22 cellular contexts compared by ENCODE assay signal in the genomic region with DNA sequence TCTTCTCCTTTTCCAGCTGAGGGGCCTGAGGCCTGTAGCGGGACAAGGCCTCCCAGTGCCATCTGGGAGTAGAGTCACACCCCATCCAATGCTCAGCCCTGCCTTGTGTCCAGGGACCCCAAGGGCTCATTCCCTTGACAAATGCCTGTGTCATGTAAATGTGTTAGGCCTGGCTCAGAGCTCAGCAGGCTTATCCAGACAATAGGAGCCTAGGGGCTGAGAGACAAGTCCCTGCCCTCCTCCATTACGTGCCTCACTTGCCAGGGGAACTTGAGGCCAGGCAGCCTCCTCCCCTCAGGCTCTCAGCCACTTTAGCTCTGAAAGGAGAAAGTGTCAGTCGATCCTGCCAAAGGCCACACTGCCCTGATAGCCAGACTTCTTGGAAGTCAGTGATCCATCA.
"Had no signal": no experiment of that assay in that cellular context is flagged by ENCODE, and none has a peak within 500 bp of the region (broad histone marks: within the 10 kb centered on the region; RNA-seq: fewer than 3 reads in every experiment).

No MANE protein-coding gene starts in this region.

- H3K27me3 Mint-ChIP-seq: memory B cell; stimulated activated naive B cell treated with anti-CD40 and anti-IgM and Interleukin-4, amounts not matched to agents 10 μg/mL and 1 μg/mL and 100 μg/mL, for 72 hours; stimulated activated naive CD8-positive, alpha-beta T cell treated with anti-CD3 and anti-CD28 coated beads, Interleukin-15, amount 100 ng/mL, for 72 hours had no signal

- H3K27ac Mint-ChIP-seq: memory B cell; nephron; stimulated activated naive B cell treated with anti-CD40 and anti-IgM and Interleukin-4, amounts not matched to agents 10 μg/mL and 1 μg/mL and 100 μg/mL, for 72 hours had no signal

- H3K4me3 Mint-ChIP-seq: memory B cell; nephron; stimulated activated naive B cell treated with anti-CD40 and anti-IgM and Interleukin-4, amounts not matched to agents 10 μg/mL and 1 μg/mL and 100 μg/mL, for 72 hours; stimulated activated naive CD8-positive, alpha-beta T cell treated with anti-CD3 and anti-CD28 coated beads, Interleukin-15, amount 100 ng/mL, for 72 hours had no signal

- H3K9me3 Mint-ChIP-seq: memory B cell; stimulated activated naive CD8-positive, alpha-beta T cell treated with anti-CD3 and anti-CD28 coated beads, Interleukin-15, amount 100 ng/mL, for 72 hours had no signal

- H3K4me3 ChIP-seq: colonic mucosa, gastrocnemius medialis, heart right ventricle, left ventricle myocardium inferior, lower lobe of right lung, psoas muscle, thoracic aorta, transverse colon had no signal

- ATAC-seq: gastrocnemius medialis; heart right ventricle; left cardiac atrium; lower lobe of right lung; psoas muscle; sciatic nerve; stimulated activated naive B cell treated with anti-CD40 and anti-IgM and Interleukin-4, amounts not matched to agents 10 μg/mL and 1 μg/mL and 100 μg/mL, for 72 hours; stimulated activated naive CD8-positive, alpha-beta T cell treated with anti-CD3 and anti-CD28 coated beads, Interleukin-15, amount 100 ng/mL, for 72 hours had no signal

- H3K27ac ChIP-seq: colonic mucosa, gastrocnemius medialis, heart right ventricle, left ventricle myocardium inferior, lower lobe of right lung, neutrophil, psoas muscle, thoracic aorta, transverse colon had no signal

- DNase-seq: colonic mucosa; dermis blood vessel endothelial cell; gastrocnemius medialis; heart right ventricle; hypothalamus; kidney; left cardiac atrium; left ventricle myocardium inferior; lower lobe of right lung; midbrain; psoas muscle; retina; stimulated activated CD4-positive, alpha-beta T cell treated with anti-CD3 and anti-CD28 coated beads, Interleukin-2, amount 100 ng/mL, for 24 hours; stimulated activated CD4-positive, alpha-beta T cell treated with anti-CD3 and anti-CD28 coated beads, Interleukin-4, amount 100 ng/mL, for 4 hours; stimulated activated naive B cell treated with anti-CD40 and anti-IgM and Interleukin-4, amounts not matched to agents 10 μg/mL and 1 μg/mL and 100 μg/mL, for 72 hours; stimulated activated naive CD8-positive, alpha-beta T cell treated with anti-CD3 and anti-CD28 coated beads, Interleukin-15, amount 100 ng/mL, for 72 hours; transverse colon had no signal

- H3K36me3 ChIP-seq: colonic mucosa, gastrocnemius medialis, heart right ventricle, left ventricle myocardium inferior, lower lobe of right lung, neutrophil, thoracic aorta, transverse colon had no signal

- H3K9me3 ChIP-seq: colonic mucosa, gastrocnemius medialis, heart right ventricle, left ventricle myocardium inferior, lower lobe of right lung, neutrophil, psoas muscle, thoracic aorta, transverse colon had no signal

- H3K36me3 Mint-ChIP-seq: memory B cell; stimulated activated naive B cell treated with anti-CD40 and anti-IgM and Interleukin-4, amounts not matched to agents 10 μg/mL and 1 μg/mL and 100 μg/mL, for 72 hours had no signal

- FAIRE-seq: kidney had no signal

- H3K27me3 ChIP-seq: colonic mucosa, gastrocnemius medialis, heart right ventricle, neutrophil, transverse colon had no signal

- H3K4me1 ChIP-seq: colonic mucosa, gastrocnemius medialis, left ventricle myocardium inferior, lower lobe of right lung, psoas muscle, transverse colon had no signal

- H3K4me1 Mint-ChIP-seq: memory B cell had no signal
